In the genomic region with DNA sequence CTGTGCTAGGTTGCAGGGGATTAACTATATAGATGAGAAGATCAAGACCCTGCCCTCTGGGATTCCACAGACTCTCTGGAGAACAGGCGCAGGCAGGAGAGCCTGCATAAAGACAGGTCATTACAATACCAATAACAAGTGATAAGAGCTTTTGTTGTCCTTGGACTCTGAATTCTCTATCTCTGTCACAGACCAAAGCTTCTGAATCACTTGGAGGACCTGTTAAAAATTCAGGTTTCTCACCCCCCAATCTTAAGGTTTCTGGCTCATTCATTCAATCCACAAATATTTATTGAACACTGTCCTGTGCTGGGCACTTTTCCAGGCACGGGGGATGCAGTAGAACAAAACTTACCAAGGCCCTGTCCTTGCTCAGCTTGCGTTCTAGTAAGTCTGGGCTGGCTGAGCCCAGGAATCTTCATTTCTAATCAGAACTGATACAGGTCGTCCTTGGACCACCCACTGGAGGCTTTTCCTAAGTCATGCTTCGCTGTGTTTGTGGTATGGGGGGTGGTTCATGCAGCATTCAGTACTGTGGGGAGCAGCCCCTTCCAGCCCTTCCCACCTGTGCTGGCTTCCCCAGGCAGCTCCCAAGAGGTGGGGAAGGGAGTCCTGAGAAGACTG, we compare ENCODE assay signal across 1 cellular context.
TF ChIP-seq lines count a peak whose summit lies in the region.

No MANE protein-coding gene starts in this region.

TF ChIP-seq in GM23338, 12 proteins besides CTCF, POLR2A, EP300 and RAD21:
- TF ChIP-seq ZNF331 (CRISPR knock-in tag; IDR thresholded peaks at IDR 0.05; ENCODE audit: low read depth), result no peak
- no peak for TF ChIP-seq ZNF114 (CRISPR knock-in tag; IDR thresholded peaks at IDR 0.05)
- no peak for TF ChIP-seq STAT1 (IDR thresholded peaks at IDR 0.05; ENCODE audit: unreplicated experiment)
- TF ChIP-seq, protein P1, sequence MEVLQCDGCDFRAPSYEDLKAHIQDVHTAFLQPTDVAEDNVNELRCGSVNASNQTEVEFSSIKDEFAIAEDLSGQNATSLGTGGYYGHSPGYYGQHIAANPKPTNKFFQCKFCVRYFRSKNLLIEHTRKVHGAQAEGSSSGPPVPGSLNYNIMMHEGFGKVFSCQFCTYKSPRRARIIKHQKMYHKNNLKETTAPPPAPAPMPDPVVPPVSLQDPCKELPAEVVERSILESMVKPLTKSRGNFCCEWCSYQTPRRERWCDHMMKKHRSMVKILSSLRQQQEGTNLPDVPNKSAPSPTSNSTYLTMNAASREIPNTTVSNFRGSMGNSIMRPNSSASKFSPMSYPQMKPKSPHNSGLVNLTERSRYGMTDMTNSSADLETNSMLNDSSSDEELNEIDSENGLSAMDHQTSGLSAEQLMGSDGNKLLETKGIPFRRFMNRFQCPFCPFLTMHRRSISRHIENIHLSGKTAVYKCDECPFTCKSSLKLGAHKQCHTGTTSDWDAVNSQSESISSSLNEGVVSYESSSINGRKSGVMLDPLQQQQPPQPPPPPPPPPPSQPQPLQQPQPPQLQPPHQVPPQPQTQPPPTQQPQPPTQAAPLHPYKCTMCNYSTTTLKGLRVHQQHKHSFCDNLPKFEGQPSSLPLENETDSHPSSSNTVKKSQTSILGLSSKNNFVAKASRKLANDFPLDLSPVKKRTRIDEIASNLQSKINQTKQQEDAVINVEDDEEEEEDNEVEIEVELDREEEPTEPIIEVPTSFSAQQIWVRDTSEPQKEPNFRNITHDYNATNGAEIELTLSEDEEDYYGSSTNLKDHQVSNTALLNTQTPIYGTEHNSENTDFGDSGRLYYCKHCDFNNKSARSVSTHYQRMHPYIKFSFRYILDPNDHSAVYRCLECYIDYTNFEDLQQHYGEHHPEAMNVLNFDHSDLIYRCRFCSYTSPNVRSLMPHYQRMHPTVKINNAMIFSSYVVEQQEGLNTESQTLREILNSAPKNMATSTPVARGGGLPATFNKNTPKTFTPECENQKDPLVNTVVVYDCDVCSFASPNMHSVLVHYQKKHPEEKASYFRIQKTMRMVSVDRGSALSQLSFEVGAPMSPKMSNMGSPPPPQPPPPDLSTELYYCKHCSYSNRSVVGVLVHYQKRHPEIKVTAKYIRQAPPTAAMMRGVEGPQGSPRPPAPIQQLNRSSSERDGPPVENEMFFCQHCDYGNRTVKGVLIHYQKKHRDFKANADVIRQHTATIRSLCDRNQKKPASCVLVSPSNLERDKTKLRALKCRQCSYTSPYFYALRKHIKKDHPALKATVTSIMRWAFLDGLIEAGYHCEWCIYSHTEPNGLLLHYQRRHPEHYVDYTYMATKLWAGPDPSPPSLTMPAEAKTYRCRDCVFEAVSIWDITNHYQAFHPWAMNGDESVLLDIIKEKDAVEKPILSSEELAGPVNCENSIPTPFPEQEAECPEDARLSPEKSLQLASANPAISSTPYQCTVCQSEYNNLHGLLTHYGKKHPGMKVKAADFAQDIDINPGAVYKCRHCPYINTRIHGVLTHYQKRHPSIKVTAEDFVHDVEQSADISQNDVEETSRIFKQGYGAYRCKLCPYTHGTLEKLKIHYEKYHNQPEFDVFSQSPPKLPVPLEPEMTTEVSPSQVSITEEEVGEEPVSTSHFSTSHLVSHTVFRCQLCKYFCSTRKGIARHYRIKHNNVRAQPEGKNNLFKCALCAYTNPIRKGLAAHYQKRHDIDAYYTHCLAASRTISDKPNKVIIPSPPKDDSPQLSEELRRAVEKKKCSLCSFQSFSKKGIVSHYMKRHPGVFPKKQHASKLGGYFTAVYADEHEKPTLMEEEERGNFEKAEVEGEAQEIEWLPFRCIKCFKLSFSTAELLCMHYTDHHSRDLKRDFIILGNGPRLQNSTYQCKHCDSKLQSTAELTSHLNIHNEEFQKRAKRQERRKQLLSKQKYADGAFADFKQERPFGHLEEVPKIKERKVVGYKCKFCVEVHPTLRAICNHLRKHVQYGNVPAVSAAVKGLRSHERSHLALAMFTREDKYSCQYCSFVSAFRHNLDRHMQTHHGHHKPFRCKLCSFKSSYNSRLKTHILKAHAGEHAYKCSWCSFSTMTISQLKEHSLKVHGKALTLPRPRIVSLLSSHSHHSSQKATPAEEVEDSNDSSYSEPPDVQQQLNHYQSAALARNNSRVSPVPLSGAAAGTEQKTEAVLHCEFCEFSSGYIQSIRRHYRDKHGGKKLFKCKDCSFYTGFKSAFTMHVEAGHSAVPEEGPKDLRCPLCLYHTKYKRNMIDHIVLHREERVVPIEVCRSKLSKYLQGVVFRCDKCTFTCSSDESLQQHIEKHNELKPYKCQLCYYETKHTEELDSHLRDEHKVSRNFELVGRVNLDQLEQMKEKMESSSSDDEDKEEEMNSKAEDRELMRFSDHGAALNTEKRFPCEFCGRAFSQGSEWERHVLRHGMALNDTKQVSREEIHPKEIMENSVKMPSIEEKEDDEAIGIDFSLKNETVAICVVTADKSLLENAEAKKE (CRISPR knock-in tag; IDR thresholded peaks at IDR 0.05), result no peak
- TF ChIP-seq ETS1 (IDR thresholded peaks at IDR 0.05), result no peak
- no peak for TF ChIP-seq NANOG (IDR thresholded peaks at IDR 0.05; ENCODE audit: borderline replicate concordance)
- TF ChIP-seq, protein P2, sequence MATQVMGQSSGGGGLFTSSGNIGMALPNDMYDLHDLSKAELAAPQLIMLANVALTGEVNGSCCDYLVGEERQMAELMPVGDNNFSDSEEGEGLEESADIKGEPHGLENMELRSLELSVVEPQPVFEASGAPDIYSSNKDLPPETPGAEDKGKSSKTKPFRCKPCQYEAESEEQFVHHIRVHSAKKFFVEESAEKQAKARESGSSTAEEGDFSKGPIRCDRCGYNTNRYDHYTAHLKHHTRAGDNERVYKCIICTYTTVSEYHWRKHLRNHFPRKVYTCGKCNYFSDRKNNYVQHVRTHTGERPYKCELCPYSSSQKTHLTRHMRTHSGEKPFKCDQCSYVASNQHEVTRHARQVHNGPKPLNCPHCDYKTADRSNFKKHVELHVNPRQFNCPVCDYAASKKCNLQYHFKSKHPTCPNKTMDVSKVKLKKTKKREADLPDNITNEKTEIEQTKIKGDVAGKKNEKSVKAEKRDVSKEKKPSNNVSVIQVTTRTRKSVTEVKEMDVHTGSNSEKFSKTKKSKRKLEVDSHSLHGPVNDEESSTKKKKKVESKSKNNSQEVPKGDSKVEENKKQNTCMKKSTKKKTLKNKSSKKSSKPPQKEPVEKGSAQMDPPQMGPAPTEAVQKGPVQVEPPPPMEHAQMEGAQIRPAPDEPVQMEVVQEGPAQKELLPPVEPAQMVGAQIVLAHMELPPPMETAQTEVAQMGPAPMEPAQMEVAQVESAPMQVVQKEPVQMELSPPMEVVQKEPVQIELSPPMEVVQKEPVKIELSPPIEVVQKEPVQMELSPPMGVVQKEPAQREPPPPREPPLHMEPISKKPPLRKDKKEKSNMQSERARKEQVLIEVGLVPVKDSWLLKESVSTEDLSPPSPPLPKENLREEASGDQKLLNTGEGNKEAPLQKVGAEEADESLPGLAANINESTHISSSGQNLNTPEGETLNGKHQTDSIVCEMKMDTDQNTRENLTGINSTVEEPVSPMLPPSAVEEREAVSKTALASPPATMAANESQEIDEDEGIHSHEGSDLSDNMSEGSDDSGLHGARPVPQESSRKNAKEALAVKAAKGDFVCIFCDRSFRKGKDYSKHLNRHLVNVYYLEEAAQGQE (IDR thresholded peaks at IDR 0.05; ENCODE audit: unreplicated experiment), result no peak
- TF ChIP-seq CREB1 (CRISPR knock-in tag; IDR thresholded peaks at IDR 0.05; ENCODE audit: low read depth), result no peak
- TF ChIP-seq POLR2AphosphoS5 (IDR thresholded peaks at IDR 0.05; ENCODE audit: low read depth), result no peak
- TF ChIP-seq EZH2 (IDR thresholded peaks at IDR 0.05; ENCODE audit: low read depth, unreplicated experiment), result no peak
- no peak for TF ChIP-seq EZH2phosphoT487 (IDR thresholded peaks at IDR 0.05; ENCODE audit: unreplicated experiment)
- TF ChIP-seq JUNB (IDR thresholded peaks at IDR 0.05; ENCODE audit: unreplicated experiment), result no peak
TF ChIP-seq in GM23338: peak in this region for 0.
